In genomic region chr1:188117436-188117835, GRCh38 we compare ENCODE assay signal across 25 cellular contexts.
"Had no signal": no experiment of that assay in that cellular context is flagged by ENCODE, and none has a peak within 500 bp of the region (broad histone marks: within the 10 kb centered on the region; RNA-seq: fewer than 3 reads in every experiment).

No MANE protein-coding gene starts in this region.

- H3K36me3 ChIP-seq: left ventricle myocardium inferior, pancreas, right atrium auricular region, spleen, suprapubic skin, thoracic aorta, tibial artery, upper lobe of right lung had no signal

- H3K27me3 ChIP-seq: pancreas, right atrium auricular region, spleen, suprapubic skin, tibial artery, upper lobe of right lung had no signal

- H3K9me3 Mint-ChIP-seq: stimulated activated naive CD8-positive, alpha-beta T cell treated with anti-CD3 and anti-CD28 coated beads, Interleukin-15, Interleukin-2, amounts not matched to agents 100 ng/mL and 50 ng/mL, for 24 hours had no signal

- DNase-seq: head of caudate nucleus; hippocampal formation; left ventricle myocardium inferior; midbrain; mucosa of descending colon; naive thymus-derived CD4-positive, alpha-beta T cell; nucleus accumbens; pancreas; posterior cingulate gyrus; spleen; stimulated activated CD4-positive, alpha-beta T cell treated with anti-CD3 and anti-CD28 coated beads, Interleukin-4, amount 100 ng/mL, for 24 hours; stimulated activated naive CD4-positive, alpha-beta T cell; tibial artery; trophoblast cell; upper lobe of right lung had no signal

- H3K9me3 ChIP-seq: left ventricle myocardium inferior, pancreas, right atrium auricular region, spleen, suprapubic skin, thoracic aorta, tibial artery, upper lobe of right lung had no signal

- H3K27ac ChIP-seq: left ventricle myocardium inferior, pancreas, right atrium auricular region, skin epidermis, spleen, suprapubic skin, thoracic aorta, tibial artery, upper lobe of right lung had no signal

- H3K4me3 ChIP-seq: left ventricle myocardium inferior, lung, mucosa of descending colon, pancreas, right atrium auricular region, skin epidermis, spleen, suprapubic skin, thoracic aorta, tibial artery, upper lobe of right lung had no signal

- H3K4me1 Mint-ChIP-seq: memory B cell; naive thymus-derived CD4-positive, alpha-beta T cell; stimulated activated effector memory CD8-positive, alpha-beta T cell treated with anti-CD3 and anti-CD28 coated beads, Interleukin-12 subunit alpha, Interleukin-12 subunit beta, amount 100 ng/mL, for 72 hours had no signal

- H3K4me3 Mint-ChIP-seq: memory B cell; naive thymus-derived CD4-positive, alpha-beta T cell; natural killer cell treated with Interleukin-12 subunit alpha and Interleukin-12 subunit beta and Interleukin-15 and Interleukin-18, amount 100 ng/mL, for 72 hours; stimulated activated effector memory CD8-positive, alpha-beta T cell treated with anti-CD3 and anti-CD28 coated beads, Interleukin-12 subunit alpha, Interleukin-12 subunit beta, amount 100 ng/mL, for 72 hours; stimulated activated naive CD8-positive, alpha-beta T cell treated with anti-CD3 and anti-CD28 coated beads, Interleukin-15, Interleukin-2, amounts not matched to agents 100 ng/mL and 50 ng/mL, for 24 hours had no signal

- H3K27me3 Mint-ChIP-seq: memory B cell; naive thymus-derived CD4-positive, alpha-beta T cell; natural killer cell treated with Interleukin-12 subunit alpha and Interleukin-12 subunit beta and Interleukin-15 and Interleukin-18, amount 100 ng/mL, for 72 hours; stimulated activated naive CD8-positive, alpha-beta T cell treated with anti-CD3 and anti-CD28 coated beads, Interleukin-15, Interleukin-2, amounts not matched to agents 100 ng/mL and 50 ng/mL, for 24 hours had no signal

- ATAC-seq: mucosa of descending colon; naive thymus-derived CD4-positive, alpha-beta T cell; natural killer cell treated with Interleukin-12 subunit alpha and Interleukin-12 subunit beta and Interleukin-15 and Interleukin-18, amount 100 ng/mL, for 72 hours; pancreas; sciatic nerve; stimulated activated effector memory CD8-positive, alpha-beta T cell treated with anti-CD3 and anti-CD28 coated beads, Interleukin-12 subunit alpha, Interleukin-12 subunit beta, amount 100 ng/mL, for 72 hours; upper lobe of right lung had no signal

- H3K36me3 Mint-ChIP-seq: memory B cell; naive thymus-derived CD4-positive, alpha-beta T cell; stimulated activated effector memory CD8-positive, alpha-beta T cell treated with anti-CD3 and anti-CD28 coated beads, Interleukin-12 subunit alpha, Interleukin-12 subunit beta, amount 100 ng/mL, for 72 hours had no signal

- H3K27ac Mint-ChIP-seq: memory B cell; naive thymus-derived CD4-positive, alpha-beta T cell; natural killer cell treated with Interleukin-12 subunit alpha and Interleukin-12 subunit beta and Interleukin-15 and Interleukin-18, amount 100 ng/mL, for 72 hours; stimulated activated effector memory CD8-positive, alpha-beta T cell treated with anti-CD3 and anti-CD28 coated beads, Interleukin-12 subunit alpha, Interleukin-12 subunit beta, amount 100 ng/mL, for 72 hours; stimulated activated naive CD8-positive, alpha-beta T cell treated with anti-CD3 and anti-CD28 coated beads, Interleukin-15, Interleukin-2, amounts not matched to agents 100 ng/mL and 50 ng/mL, for 24 hours had no signal

- H3K4me1 ChIP-seq: left ventricle myocardium inferior, pancreas, right atrium auricular region, spleen, suprapubic skin, tibial artery, upper lobe of right lung had no signal
